8 cellular contexts compared by ENCODE assay signal in genomic region chr2:218286570-218287459, GRCh38. TPM values are rescaled to one million over a fixed set of nuclear protein-coding genes. Genes with fewer than 3 reads are reported as not detected.
DNase-seq lines count a peak whose midpoint lies in the region; ATAC-seq and TF ChIP-seq lines count a peak whose summit lies in the region.

No MANE protein-coding gene starts in this region.

- DNase-seq in CD1c-positive myeloid dendritic cell (ENCODE audit: extremely low spot score) (peak; percentile 96), HL-60 (ENCODE audit: low read depth in 1 of 2, low spot score in 1 of 2) (peak; percentile 72 to 93), heart left ventricle (peak; percentile 88 to 96 (median 95)), prostate gland (ENCODE audit: low spot score) (peak; percentile 90), upper lobe of right lung (peak; percentile 89)

- H3K9me3 ChIP-seq in SU-DHL-6 (ENCODE audit: insufficient read depth, low read length) (no peaks in the 10 kb centered on the region), heart left ventricle (no peaks in the 10 kb centered on the region), prostate gland (no peaks in the 10 kb centered on the region), upper lobe of right lung (no peaks in the 10 kb centered on the region)

- peak in 1 of 2 donors; percentile 35 for TF ChIP-seq POLR2A in heart left ventricle (IDR thresholded peaks at IDR 0.05)
- TF ChIP-seq POLR2A in prostate gland (IDR thresholded peaks at IDR 0.05): peak; percentile 73

- no peaks in the 10 kb centered on the region for H4K20me1 ChIP-seq in SU-DHL-6 (ENCODE audit: low read depth, low read length)

- no peak overlapping the region for H2AFZ ChIP-seq in SU-DHL-6 (ENCODE audit: low read depth, low read length, severe bottlenecking)

- ATAC-seq in GM19463 (IDR thresholded peaks at IDR 0.05; ENCODE audit: unreplicated experiment): peak; percentile 64
- peak; percentile 83 to 89 (median 85) for ATAC-seq in heart left ventricle
- peak; percentile 84 for ATAC-seq in upper lobe of right lung

- no peaks in the 10 kb centered on the region for H3K9me2 ChIP-seq in SU-DHL-6 (replicated peaks; ENCODE audit: insufficient read depth, low read length)

- H3K27me3 ChIP-seq in HL-60 (ENCODE audit: insufficient read depth, poor library complexity, severe bottlenecking): no peaks in the 10 kb centered on the region
- no peaks in the 10 kb centered on the region for H3K27me3 ChIP-seq in SU-DHL-6 (ENCODE audit: low read length)
- H3K27me3 ChIP-seq in heart left ventricle: no peaks in the 10 kb centered on the region
- no peaks in the 10 kb centered on the region for H3K27me3 ChIP-seq in prostate gland (replicated peaks; ENCODE audit: insufficient read depth)
- no peaks in the 10 kb centered on the region for H3K27me3 ChIP-seq in upper lobe of right lung

- TF ChIP-seq CTCF in HL-60 (IDR thresholded peaks at IDR 0.05; ENCODE audit: insufficient read depth, low read length): no peak
- TF ChIP-seq CTCF in SU-DHL-6 (IDR thresholded peaks at IDR 0.05; ENCODE audit: insufficient read depth, low read length, poor library complexity, severe bottlenecking): no peak
- TF ChIP-seq CTCF in heart left ventricle (IDR thresholded peaks at IDR 0.05): no peak
- TF ChIP-seq CTCF in prostate gland (IDR thresholded peaks at IDR 0.05): no peak
- TF ChIP-seq CTCF in upper lobe of right lung (IDR thresholded peaks at IDR 0.05): no peak

- H3K27ac ChIP-seq in HL-60 (replicated peaks): peak overlapping the region; percentile 73
- no peak overlapping the region for H3K27ac ChIP-seq in SU-DHL-6 (ENCODE audit: low read depth, low read length)
- peak overlapping the region; percentile 75 for H3K27ac ChIP-seq in adipose tissue (ENCODE audit: low read depth, low read length)
- H3K27ac ChIP-seq in heart left ventricle: peak overlapping the region; percentile 89 to 100 (median 96)
- peak overlapping the region; percentile 94 to 96 for H3K27ac ChIP-seq in prostate gland
- H3K27ac ChIP-seq in upper lobe of right lung: peak overlapping the region; percentile 89

- H3K4me2 ChIP-seq in SU-DHL-6 (ENCODE audit: low read depth, low read length, poor library complexity, severe bottlenecking): peak overlapping the region; percentile 29

- H3K4me3 ChIP-seq in HL-60 (replicated peaks; ENCODE audit: insufficient read depth, low read length): peak overlapping the region; percentile 40
- H3K4me3 ChIP-seq in SU-DHL-6 (ENCODE audit: insufficient read depth, low read length, poor library complexity, severe bottlenecking): no peak overlapping the region
- peak overlapping the region; percentile 28 to 70 (median 53) for H3K4me3 ChIP-seq in heart left ventricle
- peak overlapping the region; percentile 13 to 20 for H3K4me3 ChIP-seq in prostate gland
- peak overlapping the region; percentile 44 for H3K4me3 ChIP-seq in upper lobe of right lung

- H3K79me2 ChIP-seq in SU-DHL-6 (ENCODE audit: insufficient read depth, low read length): no peaks in the 10 kb centered on the region

- H3F3A ChIP-seq in SU-DHL-6 (ENCODE audit: insufficient read depth): no peaks in the 10 kb centered on the region

- intact Hi-C loops in heart left ventricle (cut with DNase I) (loop anchor here in 6 of 10 donors (1.0 to 10.0 kb wide), 8 partner anchors 14 to 888 kb away; partner anchors contain the start of genes AAMP (in 3 of the 6), PNKD (in 3 of the 6), CTDSP1 (in 2 of the 6) and CNOT9 (in 1 of the 6)), prostate gland (cut with DNase I) (loop anchor here (10.0 kb wide), 1 partner anchor 278 kb away; the partner anchor contains the start of genes CNOT9 and USP37), upper lobe of right lung (cut with DNase I) (no loop called here)

- H3K4me1 ChIP-seq in heart left ventricle: peaks cover 27 to 99% (median 92%) of the 10 kb centered on the region in 12 donors
- H3K4me1 ChIP-seq in prostate gland (replicated peaks): peaks cover 63% of the 10 kb centered on the region
- H3K4me1 ChIP-seq in upper lobe of right lung: peaks cover 95% of the 10 kb centered on the region

- WGBS in adipose tissue, 3 donors: 3 to 6% (median 3%) methylated on average over 10 to 11 of the region's 11 CpGs
- 0 to 2% (median 1%) methylated on average over 10 to 11 of the region's 11 CpGs for WGBS in heart left ventricle, 4 donors
- 12% methylated on average over 10 of the region's 11 CpGs for WGBS in prostate gland

- H3K36me3 ChIP-seq in SU-DHL-6 (ENCODE audit: low read length) (no peaks in the 10 kb centered on the region), heart left ventricle (peaks cover 0 to 33% (median under 1%) of the 10 kb centered on the region in 9 donors), prostate gland (no peaks in the 10 kb centered on the region), upper lobe of right lung (peaks cover 19% of the 10 kb centered on the region)

- peak overlapping the region; percentile 13; the same call in 1 of the 2 replicates for H3K9ac ChIP-seq in SU-DHL-6 (ENCODE audit: low read length)

RNA-seq across cellular contexts. Expression of gene TMBIM1, which starts 5.5 kb away (rescaled TPM):
- polyA plus RNA-seq in adipose tissue (100 to 1,000 TPM; 127 to 507 (median 227) TPM), heart left ventricle (100 to 1,000 TPM in 1 of 2 donors, 10 to 100 TPM in 1; 41.8 to 208 TPM)
- total RNA-seq in heart left ventricle (100 to 1,000 TPM in 7 of 9 donors, 10 to 100 TPM in 2; 89.1 to 173 (median 126) TPM), prostate gland (100 to 1,000 TPM; 139 to 193 TPM), upper lobe of right lung (281 TPM)

RNA-seq across cellular contexts. Expression of gene PNKD, which starts 16.5 kb away (rescaled TPM):
- polyA plus RNA-seq in adipose tissue (100 to 1,000 TPM in 1 of 3 donors, 10 to 100 TPM in 2; 45.0 to 113 (median 80.3) TPM), heart left ventricle (100 to 1,000 TPM in 1 of 2 donors, 10 to 100 TPM in 1; 54.6 to 146 TPM)
- total RNA-seq in heart left ventricle (10 to 100 TPM; 53.8 to 78.7 (median 72.5) TPM), prostate gland (100 to 1,000 TPM; 103 to 145 TPM), upper lobe of right lung (65.4 TPM)

RNA-seq across cellular contexts. Expression of gene AAMP, which starts 16.9 kb away (rescaled TPM):
- polyA plus RNA-seq in adipose tissue (100 to 1,000 TPM in 2 of 3 donors, 10 to 100 TPM in 1; 64.6 to 142 (median 105) TPM), heart left ventricle (100 to 1,000 TPM in 1 of 2 donors, 10 to 100 TPM in 1; 58.6 to 150 TPM)
- total RNA-seq in heart left ventricle (100 to 1,000 TPM in 2 of 9 donors, 10 to 100 TPM in 7; 51.6 to 127 (median 58.0) TPM), prostate gland (100 to 1,000 TPM; 217 to 237 TPM), upper lobe of right lung (55.9 TPM)

RNA-seq across cellular contexts. Expression of gene GPBAR1, which starts 26.0 kb away (rescaled TPM):
- polyA plus RNA-seq in adipose tissue: 10 to 100 TPM in 2 of 3 donors, 1 to 10 TPM in 1; 1.9 to 75.3 (median 29.4) TPM
- 1 to 10 TPM in 6 of 9 donors, under 1 TPM in 3; 0.52 to 4.7 (median 1.2) TPM for total RNA-seq in heart left ventricle
- polyA plus RNA-seq in heart left ventricle: 1 to 10 TPM in 1 of 2 donors, under 1 TPM in 1; 1.00 to 1.8 TPM
- under 1 TPM in 1 of 2 donors, not detected in 1; 0.91 TPM for total RNA-seq in prostate gland
- total RNA-seq in upper lobe of right lung: 2.6 TPM
